9 cellular contexts compared by ENCODE assay signal in genomic region chr7:154055489-154056106, GRCh38. TPM values are rescaled to one million over a fixed set of nuclear protein-coding genes. Genes with fewer than 3 reads are reported as not detected.
DNase-seq lines count a peak whose midpoint lies in the region; ATAC-seq and TF ChIP-seq lines count a peak whose summit lies in the region.
"Not testable (repeated sequence)": the region's sequence is repeated elsewhere in the genome, so short reads cannot be mapped to it uniquely, and the experiment has no call there.
"Had no signal": no experiment of that assay in that cellular context is flagged by ENCODE, and none has a peak within 500 bp of the region (broad histone marks: within the 10 kb centered on the region; RNA-seq: fewer than 3 reads in every experiment).

No MANE protein-coding gene starts in this region.

- not testable (repeated sequence) for H2BK15ac ChIP-seq in mesendoderm (replicated peaks; ENCODE audit: low read depth)

- H3K27me3 Mint-ChIP-seq in activated CD4-positive, alpha-beta memory T cell treated with anti-CD3 and anti-CD28 coated beads, Interleukin-2, amount 10 ng/mL, durations not matched to agents 7 days and 5 days, result not testable (repeated sequence)

- H3K18ac ChIP-seq in mesendoderm (ENCODE audit: low read length), result not testable (repeated sequence)

- POLR2A ChIA-PET in PC-3 (lab: Charles Lee; ENCODE audit: unreplicated experiment); activated CD4-positive, alpha-beta memory T cell treated with anti-CD3 and anti-CD28 coated beads, Interleukin-2, amount 10 ng/mL, durations not matched to agents 7 days and 5 days (lab: Charles Lee): not testable (repeated sequence)

- H3K27ac ChIP-seq in DND-41 (ENCODE audit: low read length); PC-3 (ENCODE audit: low read length); mesendoderm (ENCODE audit: low read depth, low read length): not testable (repeated sequence)

- H2AFZ ChIP-seq in DND-41 (ENCODE audit: low read depth, low read length); PC-3 (ENCODE audit: low read length): not testable (repeated sequence)

- H2BK5ac ChIP-seq in mesendoderm (ENCODE audit: low read length), result not testable (repeated sequence)

- not testable (repeated sequence) for H3K9me3 ChIP-seq in DND-41 (ENCODE audit: insufficient read depth, low read length, severe bottlenecking); PC-3 (ENCODE audit: low read length)

- peak; percentile 73 for DNase-seq in DND-41
- DNase-seq in HuH-7 (ENCODE audit: low spot score), result peak; percentile 18
- DNase-seq in PC-3, result peak; percentile 38
- peak; percentile 32 for DNase-seq in activated CD4-positive, alpha-beta memory T cell treated with anti-CD3 and anti-CD28 coated beads, Interleukin-2, amount 10 ng/mL, durations not matched to agents 7 days and 5 days
- DNase-seq in cardiac fibroblast (ENCODE audit: low read depth in 2 of 2), result peak; percentile 46 to 55
- not testable (repeated sequence) for DNase-seq in Right ventricle myocardium superior
- DNase-seq in mesendoderm, result peak; percentile 83
- peak; percentile 44 for DNase-seq in stimulated activated CD8-positive, alpha-beta memory T cell treated with anti-CD3 and anti-CD28 coated beads, Interleukin-4, amount 100 ng/mL, for 48 hours

- H3K4ac ChIP-seq in mesendoderm (ENCODE audit: low read depth, low read length), result not testable (repeated sequence)

- TF ChIP-seq CTCF in DND-41 (IDR thresholded peaks at IDR 0.05; ENCODE audit: borderline replicate concordance, extremely low read depth, low read length, poor library complexity, severe bottlenecking); PC-3 (conservative IDR thresholded peaks at IDR 0.05; ENCODE audit: low read depth, low read length); cardiac fibroblast (IDR thresholded peaks at IDR 0.05; ENCODE audit: low read depth, low read length): not testable (repeated sequence)

- not testable (repeated sequence) for H4K5ac ChIP-seq in mesendoderm (ENCODE audit: low read length)

- H3K56ac ChIP-seq in mesendoderm (ENCODE audit: low read length), result not testable (repeated sequence)

- BruUV-seq in PC-3 (replicated peaks; lab: Mats Ljungman, UMichigan), result not testable (repeated sequence)

- not testable (repeated sequence) for H2BK120ac ChIP-seq in mesendoderm (ENCODE audit: low read depth, low read length)

- ATAC-seq in DND-41 (ENCODE audit: insufficient read depth, low read depth) (peak; percentile 86), Right ventricle myocardium superior (ENCODE audit: poor library complexity) (peak; percentile 45)
- ATAC-seq in PC-3, result not testable (repeated sequence)

- not testable (repeated sequence) for H3K4me3 ChIP-seq in DND-41 (ENCODE audit: low read depth in 1 of 2, low read length in 2 of 2); PC-3 (ENCODE audit: low read length); cardiac fibroblast (replicated peaks in 1 of 2; ENCODE audit: low read depth in 2 of 2, low read length in 2 of 2); mesendoderm (ENCODE audit: low read length)

- not testable (repeated sequence) for H3K36me3 ChIP-seq in DND-41 (ENCODE audit: insufficient read depth, low read length); PC-3 (ENCODE audit: low read depth, low read length); mesendoderm (ENCODE audit: control insufficient read depth, insufficient read depth, low read length)

- not testable (repeated sequence) for H3K27me3 ChIP-seq in DND-41 (ENCODE audit: insufficient read depth, low read length, poor library complexity); PC-3 (ENCODE audit: low read length); mesendoderm (ENCODE audit: insufficient read depth, low read length, poor library complexity)

- not testable (repeated sequence) for H3K23ac ChIP-seq in mesendoderm (ENCODE audit: low read length)

- H3K9ac ChIP-seq in DND-41 (ENCODE audit: low read depth, low read length); PC-3 (ENCODE audit: low read length); mesendoderm (ENCODE audit: low read length): not testable (repeated sequence)

- not testable (repeated sequence) for H3K4me2 ChIP-seq in DND-41 (ENCODE audit: insufficient read depth, low read length); PC-3 (ENCODE audit: low read length); mesendoderm (ENCODE audit: low read length)

- not testable (repeated sequence) for H4K20me1 ChIP-seq in DND-41 (ENCODE audit: insufficient read depth, low read length); PC-3 (ENCODE audit: low read length)

- H3K4me3 Mint-ChIP-seq in activated CD4-positive, alpha-beta memory T cell treated with anti-CD3 and anti-CD28 coated beads, Interleukin-2, amount 10 ng/mL, durations not matched to agents 7 days and 5 days, result not testable (repeated sequence)

- not testable (repeated sequence) for H3K36me3 Mint-ChIP-seq in activated CD4-positive, alpha-beta memory T cell treated with anti-CD3 and anti-CD28 coated beads, Interleukin-2, amount 10 ng/mL, durations not matched to agents 7 days and 5 days (ENCODE audit: low read depth)

- H3K9me3 Mint-ChIP-seq in activated CD4-positive, alpha-beta memory T cell treated with anti-CD3 and anti-CD28 coated beads, Interleukin-2, amount 10 ng/mL, durations not matched to agents 7 days and 5 days, result not testable (repeated sequence)

- H3K27ac Mint-ChIP-seq in activated CD4-positive, alpha-beta memory T cell treated with anti-CD3 and anti-CD28 coated beads, Interleukin-2, amount 10 ng/mL, durations not matched to agents 7 days and 5 days, result not testable (repeated sequence)

- WGBS in mesendoderm (ENCODE audit: extremely low coverage, insufficient coverage, low lambda C conversion rate), result no CpG with 5 or more reads among the region's 9 CpGs

- not testable (repeated sequence) for H3K79me2 ChIP-seq in DND-41 (ENCODE audit: insufficient read depth, low read length); PC-3 (ENCODE audit: low read length); mesendoderm (ENCODE audit: control insufficient read depth, insufficient read depth, low read length)

- not testable (repeated sequence) for H2AK5ac ChIP-seq in mesendoderm (ENCODE audit: low read length)

- H3K79me1 ChIP-seq in mesendoderm (ENCODE audit: low read length), result not testable (repeated sequence)

- H3F3A ChIP-seq in PC-3 (ENCODE audit: low read length, unreplicated experiment), result not testable (repeated sequence)

- not testable (repeated sequence) for H3K4me1 ChIP-seq in DND-41 (ENCODE audit: insufficient read depth, low read length); PC-3 (ENCODE audit: insufficient read depth, low read length); mesendoderm (ENCODE audit: control insufficient read depth, low read depth, low read length)

- H3K4me1 Mint-ChIP-seq in activated CD4-positive, alpha-beta memory T cell treated with anti-CD3 and anti-CD28 coated beads, Interleukin-2, amount 10 ng/mL, durations not matched to agents 7 days and 5 days, result not testable (repeated sequence)

- H3K9me2 ChIP-seq in PC-3 (replicated peaks; ENCODE audit: low read length), result not testable (repeated sequence)

- H4K8ac ChIP-seq in mesendoderm (ENCODE audit: low read depth, low read length), result not testable (repeated sequence)

- CTCF ChIA-PET in PC-3 (lab: Charles Lee); activated CD4-positive, alpha-beta memory T cell treated with anti-CD3 and anti-CD28 coated beads, Interleukin-2, amount 10 ng/mL, durations not matched to agents 7 days and 5 days (lab: Charles Lee): not testable (repeated sequence)

- intact Hi-C loops in PC-3 (cut with micrococcal nuclease); Right ventricle myocardium superior (cut with DNase I): not testable (repeated sequence)

RNA-seq across cellular contexts. Expression of gene DPP6, which starts 3.4 kb away (rescaled TPM):
- not detected in 2 replicates for total RNA-seq in PC-3 (2014; rRNA removed)
- not detected for total RNA-seq in activated CD4-positive, alpha-beta memory T cell treated with anti-CD3 and anti-CD28 coated beads, Interleukin-2, amount 10 ng/mL, durations not matched to agents 7 days and 5 days
- 0.19 TPM for total RNA-seq in Right ventricle myocardium superior
- polyA plus RNA-seq in mesendoderm (2013, experiment 1 of 2), result 0.98 TPM
- 1.0 TPM for polyA plus RNA-seq in mesendoderm (2013, experiment 2 of 2)
- total RNA-seq: activated T-cell treated with anti-CD3 and anti-CD28 coated beads, Interleukin-2, amount 50 U/mL, for 4 hours had no signal
